In genomic region chr19:10454267-10454666, GRCh38 we compare ENCODE assay signal across 13 cellular contexts. TPM values are rescaled to one million over a fixed set of nuclear protein-coding genes. Genes with fewer than 3 reads are reported as not detected.
DNase-seq lines count a peak whose midpoint lies in the region; ATAC-seq and TF ChIP-seq lines count a peak whose summit lies in the region.
"Had no signal": no experiment of that assay in that cellular context is flagged by ENCODE, and none has a peak within 500 bp of the region (broad histone marks: within the 10 kb centered on the region; RNA-seq: fewer than 3 reads in every experiment).

No MANE protein-coding gene starts in this region.

- peaks cover 6% of the 10 kb centered on the region for H3K27me3 Mint-ChIP-seq in CD4-positive, alpha-beta T cell

- intact Hi-C loops in CD4-positive, alpha-beta T cell (cut with DNase I, micrococcal nuclease): no loop called here

- no peaks in the 10 kb centered on the region for H3K27me3 ChIP-seq in adipocyte (replicated peaks; ENCODE audit: control insufficient read depth, insufficient read depth, low read length)
- H3K27me3 ChIP-seq in CD4-positive, alpha-beta T cell (ENCODE audit: control insufficient read depth, insufficient read depth, low read length): no peaks in the 10 kb centered on the region

- no peak for TF ChIP-seq CTCF in CD4-positive, alpha-beta T cell (IDR thresholded peaks at IDR 0.05)
- no peak for TF ChIP-seq CTCF in coronary artery (IDR thresholded peaks at IDR 0.05)

- no peaks in the 10 kb centered on the region for H3K4me1 ChIP-seq in adipocyte (ENCODE audit: control insufficient read depth, insufficient read depth, low read length)
- H3K4me1 ChIP-seq: spleen had no signal

- H3K9ac ChIP-seq in adipocyte (ENCODE audit: low read length): no peak overlapping the region

- H3K9me3 Mint-ChIP-seq in CD4-positive, alpha-beta T cell: no peaks in the 10 kb centered on the region
- H3K9me3 Mint-ChIP-seq: dendritic cell treated with granulocyte-macrophage colony-stimulating factor and Interleukin-4, amounts not matched to agents 40 ng/mL and 50 ng/mL, for 4 days had no signal

- H3K4me3 ChIP-seq in Jurkat, Clone E6-1 (ENCODE audit: low read length): no peak overlapping the region
- no peak overlapping the region for H3K4me3 ChIP-seq in adipocyte (ENCODE audit: low read length)
- no peak overlapping the region for H3K4me3 ChIP-seq in coronary artery
- H3K4me3 ChIP-seq: spleen had no signal

- H3K4me1 Mint-ChIP-seq in CD4-positive, alpha-beta T cell (ENCODE audit: low read depth): no peaks in the 10 kb centered on the region

- no peak for ATAC-seq in CD4-positive, alpha-beta T cell (ENCODE audit: poor library complexity)
- ATAC-seq in HG03571 (IDR thresholded peaks at IDR 0.05; ENCODE audit: unreplicated experiment): no peak

- DNase-seq in COLO829 (ENCODE audit: low spot score) (peak; percentile 33), adipocyte (ENCODE audit: low read depth) (peak; percentile 14), medulla oblongata (ENCODE audit: extremely low spot score) (peak; percentile 27), coronary artery (ENCODE audit: low spot score) (no peak), DMS153 (lab: John Stamatoyannopoulos, UW) (no peak)
- DNase-seq in Jurkat, Clone E6-1 (ENCODE audit: low read depth, low spot score): peak; percentile 35
- DNase-seq in CD4-positive, alpha-beta T cell: no peak
- DNase-seq: activated CD4-positive, alpha-beta T cell treated with anti-CD3 and anti-CD28 coated beads for 1 hour; activated effector memory CD4-positive, alpha-beta T cell treated with Interleukin-2 at 50 U/mL for 16 hours; DMS79; spleen had no signal

- no peak overlapping the region for H3K27ac ChIP-seq in CD4-positive, alpha-beta T cell (ENCODE audit: low read depth, low read length)
- H3K27ac ChIP-seq in coronary artery: no peak overlapping the region
- H3K27ac ChIP-seq: spleen had no signal

- CTCF ChIA-PET in CD4-positive, alpha-beta T cell (lab: Charles Lee): interaction anchor here (1.1 kb wide), 1 partner anchor 52 kb away, joined by 4 read pairs; no protein-coding TSS in a partner anchor

- POLR2A ChIA-PET in CD4-positive, alpha-beta T cell (lab: Charles Lee): no interaction called here

- H3K27ac Mint-ChIP-seq in CD4-positive, alpha-beta T cell: no peak overlapping the region
- H3K27ac Mint-ChIP-seq: dendritic cell treated with granulocyte-macrophage colony-stimulating factor and Interleukin-4, amounts not matched to agents 40 ng/mL and 50 ng/mL, for 4 days had no signal

- no peak overlapping the region for H3K4me3 Mint-ChIP-seq in CD4-positive, alpha-beta T cell
- H3K4me3 Mint-ChIP-seq: dendritic cell treated with granulocyte-macrophage colony-stimulating factor and Interleukin-4, amounts not matched to agents 40 ng/mL and 50 ng/mL, for 4 days had no signal

- H3K9me3 ChIP-seq in adipocyte (ENCODE audit: control insufficient read depth, low read length): no peaks in the 10 kb centered on the region
- H3K9me3 ChIP-seq in CD4-positive, alpha-beta T cell (ENCODE audit: control insufficient read depth, low read length): no peaks in the 10 kb centered on the region
- H3K9me3 ChIP-seq: spleen had no signal

- H3K36me3 Mint-ChIP-seq in CD4-positive, alpha-beta T cell (ENCODE audit: low read depth): no peaks in the 10 kb centered on the region

- no peaks in the 10 kb centered on the region for H3K36me3 ChIP-seq in adipocyte (ENCODE audit: control insufficient read depth, insufficient read depth, low read length, severe bottlenecking)

RNA-seq across cellular contexts. Expression of gene PDE4A, which starts 33.9 kb away (rescaled TPM):
- polyA plus RNA-seq in Jurkat, Clone E6-1 (2012; ENCODE audit: insufficient read depth, insufficient read length): 10.0 TPM
- 1 to 10 TPM; 1.5 to 2.1 TPM for total RNA-seq in CD4-positive, alpha-beta T cell

RNA-seq across cellular contexts. Expression of gene KEAP1, which starts 48.9 kb away (rescaled TPM):
- polyA plus RNA-seq in Jurkat, Clone E6-1 (2012; ENCODE audit: insufficient read depth, insufficient read length): 116 TPM
- 10 to 100 TPM; 10.5 to 11.6 TPM for total RNA-seq in CD4-positive, alpha-beta T cell

RNA-seq across cellular contexts. Expression of gene CDC37, which starts 50.9 kb away (rescaled TPM):
- polyA plus RNA-seq in Jurkat, Clone E6-1 (2012; ENCODE audit: insufficient read depth, insufficient read length): 232 TPM
- total RNA-seq in CD4-positive, alpha-beta T cell: 100 to 1,000 TPM; 162 to 164 TPM

Comparison
In these comparisons a context has a peak if more than half of its experiments do, and no peak if none do; other contexts are left out.
1. DNase-seq: peak in COLO829 (single experiment), Jurkat, Clone E6-1 (single experiment), adipocyte (single experiment) and medulla oblongata (single experiment); none in CD4-positive, alpha-beta T cell (0 of 10), coronary artery (single experiment) and DMS153 (single experiment).